11 cellular contexts compared by ENCODE assay signal in the genomic region with DNA sequence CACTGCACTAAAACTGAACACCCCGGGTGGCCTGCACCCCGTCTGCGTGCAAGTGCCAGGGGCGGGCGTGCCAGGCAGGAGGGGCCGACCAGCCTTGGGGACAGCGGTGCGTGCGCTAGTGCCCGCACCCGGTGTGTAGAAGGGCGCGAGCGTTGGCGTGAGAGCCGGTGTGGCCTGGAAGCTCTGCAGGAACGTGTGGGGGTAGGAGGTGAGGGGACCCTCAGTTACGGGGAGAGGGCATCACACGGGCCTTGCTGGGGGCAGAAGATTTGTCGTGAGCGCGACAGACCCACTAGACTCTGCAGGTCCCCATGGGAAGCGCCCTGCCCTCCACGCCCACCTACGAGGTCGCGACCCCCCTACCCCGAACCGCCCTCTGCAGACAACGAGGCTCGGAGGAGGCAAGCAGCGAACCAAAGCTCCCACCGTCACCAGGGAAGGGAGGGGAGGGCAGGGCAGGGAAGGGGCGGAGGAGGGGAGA.
DNase-seq lines count a peak whose midpoint lies in the region; ATAC-seq and TF ChIP-seq lines count a peak whose summit lies in the region.
"Had no signal": no experiment of that assay in that cellular context is flagged by ENCODE, and none has a peak within 500 bp of the region (broad histone marks: within the 10 kb centered on the region; RNA-seq: fewer than 3 reads in every experiment).

No MANE protein-coding gene starts in this region.

- no peak overlapping the region for H4K8ac ChIP-seq in trophoblast cell (ENCODE audit: low read depth, low read length)

- H3K79me1 ChIP-seq in trophoblast cell (ENCODE audit: low read length) = peaks cover 2% of the 10 kb centered on the region

- H2AK5ac ChIP-seq in trophoblast cell (ENCODE audit: low read length) = no peak overlapping the region

- ATAC-seq in RWPE2 (ENCODE audit: low read depth) (no peak), GM21423 (IDR thresholded peaks at IDR 0.05; ENCODE audit: unreplicated experiment) (no peak)

- no peak overlapping the region for H2BK120ac ChIP-seq in trophoblast cell (ENCODE audit: insufficient read depth, low read length, poor library complexity)

- no peak overlapping the region for H2BK5ac ChIP-seq in trophoblast cell (ENCODE audit: low read depth, low read length, poor library complexity)

- H3K4me3 ChIP-seq in RWPE2 (ENCODE audit: severe bottlenecking) (no peak overlapping the region), fibroblast of mammary gland (ENCODE audit: control insufficient read depth, low read depth, low read length) (peak overlapping the region; percentile 3), trophoblast cell (ENCODE audit: low read depth, low read length) (no peak overlapping the region)

- H3K23ac ChIP-seq in trophoblast cell (ENCODE audit: low read length) = no peak overlapping the region

- no peak overlapping the region for H3K18ac ChIP-seq in trophoblast cell (ENCODE audit: low read length)

- H3K27ac ChIP-seq in RWPE2 (ENCODE audit: poor library complexity, severe bottlenecking) (no peak overlapping the region), trophoblast cell (ENCODE audit: low read depth, low read length) (no peak overlapping the region)
- H3K27ac ChIP-seq: 22Rv1, KMS-11 had no signal

- no peak overlapping the region for H3K4ac ChIP-seq in trophoblast cell (ENCODE audit: low read depth, low read length)

- no peak for TF ChIP-seq CTCF in RWPE2 (IDR thresholded peaks at IDR 0.05; ENCODE audit: poor library complexity, severe bottlenecking)
- no peak for TF ChIP-seq CTCF in fibroblast of mammary gland (conservative IDR thresholded peaks at IDR 0.05; ENCODE audit: control insufficient read depth, insufficient read depth, low read depth, low read length)

- H2AFZ ChIP-seq in trophoblast cell (ENCODE audit: insufficient read depth, low read length, poor library complexity) = peak overlapping the region; percentile 10

- H4K12ac ChIP-seq in trophoblast cell (ENCODE audit: low read depth, low read length) = no peak overlapping the region

- no peaks in the 10 kb centered on the region for H3K27me3 ChIP-seq in RWPE2 (ENCODE audit: insufficient read depth, poor library complexity, severe bottlenecking)
- H3K27me3 ChIP-seq in trophoblast cell (ENCODE audit: insufficient read depth, low read length) = peaks cover 10% of the 10 kb centered on the region

- no peak overlapping the region for H4K91ac ChIP-seq in trophoblast cell (ENCODE audit: low read depth, low read length)

- H3K36me3 ChIP-seq in RWPE2 (ENCODE audit: low read depth) (no peaks in the 10 kb centered on the region), trophoblast cell (ENCODE audit: control insufficient read depth in 1 of 2, insufficient read depth in 2 of 2, low read length in 2 of 2) (no peaks in the 10 kb centered on the region)

- DNase-seq in NCI-H1105 treated with DMSO at 0.1 percent for 48 hours (lab: John Stamatoyannopoulos, UW) (peak; percentile 11), NCI-H1105 (lab: John Stamatoyannopoulos, UW) (no peak), RWPE2 (ENCODE audit: low spot score) (peak; percentile 53), fibroblast of mammary gland (ENCODE audit: low read depth) (no peak), trophoblast cell (no peak), cerebellar cortex (ENCODE audit: low spot score) (no peak)
- DNase-seq in stimulated activated CD4-positive, alpha-beta T cell treated with anti-CD3 and anti-CD28 coated beads, Interleukin-4, amount 100 ng/mL, for 4 hours = no peak
- DNase-seq: NCI-H510A had no signal

- no peak overlapping the region for H2BK12ac ChIP-seq in trophoblast cell (ENCODE audit: low read length)

- H3K9me3 ChIP-seq in RWPE2 (ENCODE audit: severe bottlenecking) (no peaks in the 10 kb centered on the region), trophoblast cell (ENCODE audit: insufficient read depth, low read depth, low read length) (peaks cover 11% of the 10 kb centered on the region)

- H3K79me2 ChIP-seq in trophoblast cell (ENCODE audit: control insufficient read depth, insufficient read depth, low read length, poor library complexity) = no peaks in the 10 kb centered on the region

- H3K14ac ChIP-seq in trophoblast cell (ENCODE audit: low read length) = no peak overlapping the region

- H3K9ac ChIP-seq in trophoblast cell (ENCODE audit: low read length) = no peak overlapping the region
- H3K9ac ChIP-seq: KMS-11 had no signal

- WGBS in trophoblast cell (ENCODE audit: extremely low coverage, insufficient coverage, insufficient read length) = no CpG with 5 or more reads among the region's 34 CpGs

- no peaks in the 10 kb centered on the region for H3K4me1 ChIP-seq in RWPE2 (ENCODE audit: insufficient read depth, poor library complexity, severe bottlenecking)
- H3K4me1 ChIP-seq in trophoblast cell (ENCODE audit: control insufficient read depth in 1 of 2, insufficient read depth in 2 of 2, low read length in 2 of 2) = peaks cover 5 to 8% of the 10 kb centered on the region in 2 experiments

- H3K4me2 ChIP-seq in trophoblast cell (ENCODE audit: low read length) = no peak overlapping the region
- H3K4me2 ChIP-seq: KMS-11 had no signal

Comparison
In these comparisons a context has a peak if more than half of its experiments do, and no peak if none do; other contexts are left out.
1. DNase-seq: peak in NCI-H1105 treated with DMSO at 0.1 percent for 48 hours (single experiment) and RWPE2 (single experiment); none in NCI-H1105 (single experiment), fibroblast of mammary gland (single experiment), trophoblast cell (0 of 2), stimulated activated CD4-positive, alpha-beta T cell treated with anti-CD3 and anti-CD28 coated beads, Interleukin-4, amount 100 ng/mL, for 4 hours (0 of 2) and cerebellar cortex (single experiment).